22 cellular contexts compared by ENCODE assay signal in the genomic region with DNA sequence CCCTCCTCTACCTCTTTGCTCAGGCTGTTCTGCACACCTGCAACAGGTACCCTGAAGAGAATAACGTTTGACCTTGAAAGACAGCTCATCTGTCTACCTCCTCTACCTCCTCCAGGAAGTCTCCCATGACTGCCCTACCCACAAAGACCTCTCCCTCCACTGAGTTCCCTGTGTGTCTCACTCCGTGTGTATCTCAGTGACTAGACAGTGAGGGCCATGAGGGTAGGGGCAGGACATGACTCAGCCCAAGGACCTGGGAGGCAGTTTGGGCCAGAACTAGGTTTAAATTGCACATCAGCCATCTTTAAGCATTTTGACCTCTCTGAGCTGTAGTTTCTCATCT. TPM values are rescaled to one million over a fixed set of nuclear protein-coding genes. Genes with fewer than 3 reads are reported as not detected.
DNase-seq lines count a peak whose midpoint lies in the region; ATAC-seq lines count a peak whose summit lies in the region.
"Had no signal": no experiment of that assay in that cellular context is flagged by ENCODE, and none has a peak within 500 bp of the region (broad histone marks: within the 10 kb centered on the region; RNA-seq: fewer than 3 reads in every experiment).

No MANE protein-coding gene starts in this region.

- in situ Hi-C loops in KBM-7 (cut with MboI; ENCODE audit: low pct_unique_long_range_greater_than_20kb, low sequenced_read_pairs) = no loop called here

- peak overlapping the region; percentile 57 for H3K27ac Mint-ChIP-seq in T-helper 17 cell
- peak overlapping the region; percentile 32 for H3K27ac Mint-ChIP-seq in stimulated activated effector memory CD8-positive, alpha-beta T cell treated with anti-CD3 and anti-CD28 coated beads, Interleukin-12 subunit alpha, Interleukin-12 subunit beta, amount 100 ng/mL, for 72 hours

- peak; percentile 1 for DNase-seq in activated CD8-positive, alpha-beta memory T cell treated with anti-CD3 and anti-CD28 coated beads, Interleukin-2, amount 50 U/mL, for 4 hours
- no peak for DNase-seq in activated CD8-positive, alpha-beta memory T cell treated with anti-CD3 and anti-CD28 coated beads, Interleukin-2, amount 50 U/mL, for 48 hours
- DNase-seq in T-helper 17 cell = no peak
- DNase-seq in ecto neural progenitor cell (ENCODE audit: low spot score) = peak; percentile 18
- DNase-seq in stimulated activated effector memory CD8-positive, alpha-beta T cell treated with anti-CD3 and anti-CD28 coated beads, Interleukin-12 subunit alpha, Interleukin-12 subunit beta, amount 100 ng/mL, for 72 hours (ENCODE audit: low spot score in 2 of 2) = no peak
- no peak for DNase-seq in KBM-7
- DNase-seq: 8988T, ACHN, Calu3, DMS153, DND-41, GM23248, MG63, NCI-H2029, NCI-H446, NCI-H524 treated with DMSO at 0.1 percent for 48 hours, NCI-H774, SK-N-SH had no signal

- peaks cover 2% of the 10 kb centered on the region for H3K4me1 Mint-ChIP-seq in T-helper 17 cell
- H3K4me1 Mint-ChIP-seq in stimulated activated effector memory CD8-positive, alpha-beta T cell treated with anti-CD3 and anti-CD28 coated beads, Interleukin-12 subunit alpha, Interleukin-12 subunit beta, amount 100 ng/mL, for 72 hours = no peaks in the 10 kb centered on the region

- peaks cover 3% of the 10 kb centered on the region for H3K36me3 Mint-ChIP-seq in T-helper 17 cell (ENCODE audit: low read depth)
- no peaks in the 10 kb centered on the region for H3K36me3 Mint-ChIP-seq in stimulated activated effector memory CD8-positive, alpha-beta T cell treated with anti-CD3 and anti-CD28 coated beads, Interleukin-12 subunit alpha, Interleukin-12 subunit beta, amount 100 ng/mL, for 72 hours

- no peak for ATAC-seq in T-helper 17 cell
- no peak for ATAC-seq in stimulated activated effector memory CD8-positive, alpha-beta T cell treated with anti-CD3 and anti-CD28 coated beads, Interleukin-12 subunit alpha, Interleukin-12 subunit beta, amount 100 ng/mL, for 72 hours
- ATAC-seq in activated CD4-positive, CD25-positive, alpha-beta regulatory T cell treated with anti-CD3 and anti-CD28 coated beads, Interleukin-2, amount 50 U/mL, for 24 hours = no peak
- ATAC-seq in GM21576 (IDR thresholded peaks at IDR 0.05; ENCODE audit: unreplicated experiment) = no peak
- ATAC-seq: HepG2 had no signal

- H3K27me3 Mint-ChIP-seq in T-helper 17 cell = no peaks in the 10 kb centered on the region

- H3K4me3 Mint-ChIP-seq in T-helper 17 cell = no peak overlapping the region
- no peak overlapping the region for H3K4me3 Mint-ChIP-seq in stimulated activated effector memory CD8-positive, alpha-beta T cell treated with anti-CD3 and anti-CD28 coated beads, Interleukin-12 subunit alpha, Interleukin-12 subunit beta, amount 100 ng/mL, for 72 hours
- H3K4me3 Mint-ChIP-seq: H9 had no signal

- H3K9me3 Mint-ChIP-seq in stimulated activated effector memory CD8-positive, alpha-beta T cell treated with anti-CD3 and anti-CD28 coated beads, Interleukin-12 subunit alpha, Interleukin-12 subunit beta, amount 100 ng/mL, for 72 hours = peaks cover 4% of the 10 kb centered on the region

- H3K9me3 ChIP-seq in T-helper 17 cell (ENCODE audit: control insufficient read depth, low read length, poor library complexity, severe bottlenecking) = no peaks in the 10 kb centered on the region

RNA-seq across cellular contexts. Expression of a gene that starts 32.0 kb away (rescaled TPM):
- total RNA-seq in T-helper 17 cell = 10 to 100 TPM; 15.1 to 18.6 TPM

Comparison
In these comparisons a context has a peak if more than half of its experiments do, and no peak if none do; other contexts are left out.
1. DNase-seq: peak in activated CD8-positive, alpha-beta memory T cell treated with anti-CD3 and anti-CD28 coated beads, Interleukin-2, amount 50 U/mL, for 4 hours (single experiment) and ecto neural progenitor cell (single experiment); none in activated CD8-positive, alpha-beta memory T cell treated with anti-CD3 and anti-CD28 coated beads, Interleukin-2, amount 50 U/mL, for 48 hours (single experiment), T-helper 17 cell (0 of 3), stimulated activated effector memory CD8-positive, alpha-beta T cell treated with anti-CD3 and anti-CD28 coated beads, Interleukin-12 subunit alpha, Interleukin-12 subunit beta, amount 100 ng/mL, for 72 hours (0 of 2) and KBM-7 (single experiment).